Comparison of ENCODE assay signal across 29 cellular contexts in genomic region chrX:79156818-79157217, GRCh38. TPM values are rescaled to one million over a fixed set of nuclear protein-coding genes. Genes with fewer than 3 reads are reported as not detected.
DNase-seq lines count a peak whose midpoint lies in the region; ATAC-seq and TF ChIP-seq lines count a peak whose summit lies in the region.
"Had no signal": no experiment of that assay in that cellular context is flagged by ENCODE, and none has a peak within 500 bp of the region (broad histone marks: within the 10 kb centered on the region; RNA-seq: fewer than 3 reads in every experiment).

No MANE protein-coding gene starts in this region.

- H3K27ac ChIP-seq in OCI-LY7 (ENCODE audit: low read depth, low read length, poor library complexity, severe bottlenecking): no peak overlapping the region
- no peak overlapping the region for H3K27ac ChIP-seq in hepatocyte
- H3K27ac ChIP-seq: dorsolateral prefrontal cortex, epithelial cell of prostate, heart left ventricle, parathyroid adenoma, SJSA1, thoracic aorta, vagina, VCaP had no signal

- H3K9me3 Mint-ChIP-seq in activated T-cell treated with anti-CD3 and anti-CD28 coated beads, Interleukin-2, amount 50 U/mL, for 72 hours: no peaks in the 10 kb centered on the region
- no peaks in the 10 kb centered on the region for H3K9me3 Mint-ChIP-seq in activated naive CD8-positive, alpha-beta T cell treated with anti-CD3 and anti-CD28 coated beads, Interleukin-2, amount 10 ng/mL, durations not matched to agents 7 days and 5 days
- H3K9me3 Mint-ChIP-seq in stimulated activated effector memory CD8-positive, alpha-beta T cell treated with anti-CD3 and anti-CD28 coated beads, Interleukin-12 subunit alpha, Interleukin-12 subunit beta, amount 100 ng/mL, for 72 hours: no peaks in the 10 kb centered on the region
- H3K9me3 Mint-ChIP-seq: IgD-negative memory B cell, nephron had no signal

- H3K9me2 ChIP-seq in Loucy (replicated peaks; ENCODE audit: low read depth, low read length) (no peaks in the 10 kb centered on the region), OCI-LY7 (ENCODE audit: insufficient read depth, low read length) (no peaks in the 10 kb centered on the region), hepatocyte (replicated peaks; ENCODE audit: insufficient read depth) (no peaks in the 10 kb centered on the region)

- no peak for ATAC-seq in activated T-cell treated with anti-CD3 and anti-CD28 coated beads, Interleukin-2, amount 50 U/mL, for 72 hours (replicated peaks in 1 of 2)
- ATAC-seq in activated naive CD8-positive, alpha-beta T cell treated with anti-CD3 and anti-CD28 coated beads, Interleukin-2, amount 10 ng/mL, durations not matched to agents 7 days and 5 days (ENCODE audit: low read depth): no peak
- ATAC-seq in stimulated activated effector memory CD8-positive, alpha-beta T cell treated with anti-CD3 and anti-CD28 coated beads, Interleukin-12 subunit alpha, Interleukin-12 subunit beta, amount 100 ng/mL, for 72 hours: no peak
- no peak for ATAC-seq in HG03457 (IDR thresholded peaks at IDR 0.05; ENCODE audit: unreplicated experiment)
- ATAC-seq: heart left ventricle, left colon, sciatic nerve had no signal

- H3K9ac ChIP-seq in Loucy (ENCODE audit: low read depth, low read length, poor library complexity, severe bottlenecking): peak overlapping the region; percentile 62
- H3K9ac ChIP-seq: parathyroid adenoma had no signal

- H3K27me3 ChIP-seq in Loucy (ENCODE audit: insufficient read depth, low read length, poor library complexity, severe bottlenecking) (no peaks in the 10 kb centered on the region), hepatocyte (no peaks in the 10 kb centered on the region)
- H3K27me3 ChIP-seq: heart left ventricle, SJSA1, vagina had no signal

- H3K4me2 ChIP-seq in Loucy (ENCODE audit: low read depth, low read length, poor library complexity, severe bottlenecking) (peak overlapping the region; percentile 98), OCI-LY7 (ENCODE audit: low read length) (no peak overlapping the region), hepatocyte (no peak overlapping the region)

- peaks cover 77% of the 10 kb centered on the region for H3K4me1 Mint-ChIP-seq in activated T-cell treated with anti-CD3 and anti-CD28 coated beads, Interleukin-2, amount 50 U/mL, for 72 hours (ENCODE audit: low read depth)
- H3K4me1 Mint-ChIP-seq in activated naive CD8-positive, alpha-beta T cell treated with anti-CD3 and anti-CD28 coated beads, Interleukin-2, amount 10 ng/mL, durations not matched to agents 7 days and 5 days: peaks cover 61% of the 10 kb centered on the region
- peaks cover 61% of the 10 kb centered on the region for H3K4me1 Mint-ChIP-seq in stimulated activated effector memory CD8-positive, alpha-beta T cell treated with anti-CD3 and anti-CD28 coated beads, Interleukin-12 subunit alpha, Interleukin-12 subunit beta, amount 100 ng/mL, for 72 hours
- H3K4me1 Mint-ChIP-seq: nephron had no signal

- CTCF ChIA-PET in OCI-LY7 (lab: Charles Lee; ENCODE audit: unreplicated experiment): no interaction called here

- no peaks in the 10 kb centered on the region for H4K20me1 ChIP-seq in Loucy (ENCODE audit: insufficient read depth, low read length, poor library complexity, severe bottlenecking)
- no peaks in the 10 kb centered on the region for H4K20me1 ChIP-seq in OCI-LY7 (ENCODE audit: insufficient read depth, low read length)
- no peaks in the 10 kb centered on the region for H4K20me1 ChIP-seq in hepatocyte (ENCODE audit: insufficient read depth, poor library complexity, severe bottlenecking)

- H3K4me1 ChIP-seq in Loucy (ENCODE audit: insufficient read depth, low read length, poor library complexity, severe bottlenecking) (peaks cover 72% of the 10 kb centered on the region), OCI-LY7 (ENCODE audit: insufficient read depth, low read length, poor library complexity, severe bottlenecking) (peaks cover 19% of the 10 kb centered on the region), hepatocyte (ENCODE audit: insufficient read depth) (no peaks in the 10 kb centered on the region)
- H3K4me1 ChIP-seq: parathyroid adenoma, SJSA1, vagina had no signal

- H3K27ac Mint-ChIP-seq in activated T-cell treated with anti-CD3 and anti-CD28 coated beads, Interleukin-2, amount 50 U/mL, for 72 hours: peak overlapping the region; percentile 99
- peak overlapping the region; percentile 86 for H3K27ac Mint-ChIP-seq in activated naive CD8-positive, alpha-beta T cell treated with anti-CD3 and anti-CD28 coated beads, Interleukin-2, amount 10 ng/mL, durations not matched to agents 7 days and 5 days
- H3K27ac Mint-ChIP-seq in stimulated activated effector memory CD8-positive, alpha-beta T cell treated with anti-CD3 and anti-CD28 coated beads, Interleukin-12 subunit alpha, Interleukin-12 subunit beta, amount 100 ng/mL, for 72 hours: peak overlapping the region; percentile 89
- H3K27ac Mint-ChIP-seq: nephron had no signal

- BruUV-seq in OCI-LY7 (replicated peaks; lab: Mats Ljungman, UMichigan): no TSS peak

- intact Hi-C loops in OCI-LY7 (cut with micrococcal nuclease; ENCODE audit: unreplicated experiment): no loop called here

- H3K79me2 ChIP-seq in Loucy (ENCODE audit: insufficient read depth, low read length) (peaks cover 90% of the 10 kb centered on the region), OCI-LY7 (ENCODE audit: insufficient read depth, low read depth, low read length) (no peaks in the 10 kb centered on the region), hepatocyte (no peaks in the 10 kb centered on the region)
- H3K79me2 ChIP-seq: parathyroid adenoma had no signal

- 0 out of 2 replicates have a peak, but pooled peaks cover under 1% of the 10 kb centered on the region for H3F3A ChIP-seq in Loucy (ENCODE audit: low read depth)

- no peak for DNase-seq in activated T-cell treated with anti-CD3 and anti-CD28 coated beads, Interleukin-2, amount 50 U/mL, for 72 hours
- DNase-seq in activated T-cell treated with anti-CD3 and anti-CD28 coated beads for 4 hours (no peak), OCI-LY7 (ENCODE audit: low spot score) (no peak), hepatocyte (ENCODE audit: low spot score) (no peak)
- DNase-seq in activated naive CD8-positive, alpha-beta T cell treated with anti-CD3 and anti-CD28 coated beads, Interleukin-2, amount 10 ng/mL, durations not matched to agents 7 days and 5 days: no peak
- no peak for DNase-seq in stimulated activated effector memory CD8-positive, alpha-beta T cell treated with anti-CD3 and anti-CD28 coated beads, Interleukin-12 subunit alpha, Interleukin-12 subunit beta, amount 100 ng/mL, for 72 hours (ENCODE audit: low spot score in 2 of 2)
- DNase-seq: activated gamma-delta T cell; DMS53; dorsolateral prefrontal cortex; GDM1; heart left ventricle; left colon; mesendoderm; NCI-H510A; NK-92 treated with Interleukin-12 subunit alpha and Interleukin-12 subunit beta, amount 100 ng/mL, for 24 hours had no signal

- WGBS in hepatocyte (ENCODE audit: low lambda C conversion rate, missing lambda C conversion rate): 56% methylated on average over 4 of the region's 4 CpGs

- H3K4me3 ChIP-seq in Loucy (ENCODE audit: low read length, poor library complexity, severe bottlenecking) (no peak overlapping the region), OCI-LY7 (ENCODE audit: low read depth, low read length, poor library complexity, severe bottlenecking) (no peak overlapping the region), hepatocyte (no peak overlapping the region)
- H3K4me3 ChIP-seq: dorsolateral prefrontal cortex, heart left ventricle, SJSA1, thoracic aorta, vagina had no signal

- H2AFZ ChIP-seq in Loucy (ENCODE audit: low read length) (no peak overlapping the region), OCI-LY7 (ENCODE audit: low read length) (no peak overlapping the region), hepatocyte (no peak overlapping the region)
- H2AFZ ChIP-seq: parathyroid adenoma had no signal

- no peaks in the 10 kb centered on the region for H3K36me3 Mint-ChIP-seq in activated T-cell treated with anti-CD3 and anti-CD28 coated beads, Interleukin-2, amount 50 U/mL, for 72 hours (ENCODE audit: insufficient read depth in 2 of 2)
- H3K36me3 Mint-ChIP-seq in activated naive CD8-positive, alpha-beta T cell treated with anti-CD3 and anti-CD28 coated beads, Interleukin-2, amount 10 ng/mL, durations not matched to agents 7 days and 5 days: peaks cover 35% of the 10 kb centered on the region
- H3K36me3 Mint-ChIP-seq in stimulated activated effector memory CD8-positive, alpha-beta T cell treated with anti-CD3 and anti-CD28 coated beads, Interleukin-12 subunit alpha, Interleukin-12 subunit beta, amount 100 ng/mL, for 72 hours: peaks cover 62% of the 10 kb centered on the region

- no peak for TF ChIP-seq CTCF in Loucy (conservative IDR thresholded peaks at IDR 0.05; ENCODE audit: low read length)
- TF ChIP-seq CTCF in OCI-LY7 (conservative IDR thresholded peaks at IDR 0.05; ENCODE audit: low read length): no peak
- TF ChIP-seq CTCF in hepatocyte (IDR thresholded peaks at IDR 0.05; ENCODE audit: poor library complexity): no peak

- peaks cover 6% of the 10 kb centered on the region for H3K27me3 Mint-ChIP-seq in activated T-cell treated with anti-CD3 and anti-CD28 coated beads, Interleukin-2, amount 50 U/mL, for 72 hours (ENCODE audit: low read depth)
- H3K27me3 Mint-ChIP-seq in activated naive CD8-positive, alpha-beta T cell treated with anti-CD3 and anti-CD28 coated beads, Interleukin-2, amount 10 ng/mL, durations not matched to agents 7 days and 5 days: no peaks in the 10 kb centered on the region

- H3K4me3 Mint-ChIP-seq in activated T-cell treated with anti-CD3 and anti-CD28 coated beads, Interleukin-2, amount 50 U/mL, for 72 hours: peak overlapping the region; percentile 74 to 94
- peak overlapping the region; percentile 80 for H3K4me3 Mint-ChIP-seq in activated naive CD8-positive, alpha-beta T cell treated with anti-CD3 and anti-CD28 coated beads, Interleukin-2, amount 10 ng/mL, durations not matched to agents 7 days and 5 days
- peak overlapping the region; percentile 90 for H3K4me3 Mint-ChIP-seq in stimulated activated effector memory CD8-positive, alpha-beta T cell treated with anti-CD3 and anti-CD28 coated beads, Interleukin-12 subunit alpha, Interleukin-12 subunit beta, amount 100 ng/mL, for 72 hours
- H3K4me3 Mint-ChIP-seq: nephron had no signal

- POLR2A ChIA-PET in activated naive CD8-positive, alpha-beta T cell treated with anti-CD3 and anti-CD28 coated beads, Interleukin-2, amount 10 ng/mL, durations not matched to agents 7 days and 5 days (lab: Charles Lee): interaction anchor here (1.3 to 1.5 kb wide), 2 partner anchors 9 to 13 kb away, joined by 3 to 5 read pairs; no protein-coding TSS in a partner anchor
- POLR2A ChIA-PET in OCI-LY7 (lab: Charles Lee): interaction anchor here (0.9 to 1.8 kb wide), 2 partner anchors 9 to 13 kb away, joined by 5 read pairs; no protein-coding TSS in a partner anchor

- H3K9me3 ChIP-seq in Loucy (ENCODE audit: insufficient read depth, low read depth, low read length): no peaks in the 10 kb centered on the region
- no peaks in the 10 kb centered on the region for H3K9me3 ChIP-seq in OCI-LY7 (ENCODE audit: low read length)
- H3K9me3 ChIP-seq in hepatocyte (ENCODE audit: low read depth): no peaks in the 10 kb centered on the region
- H3K9me3 ChIP-seq: heart left ventricle, SJSA1, thoracic aorta, vagina had no signal

- 0 out of 2 replicates have a peak, but pooled peaks cover 5% of the 10 kb centered on the region for H3K36me3 ChIP-seq in Loucy (ENCODE audit: insufficient read depth, low read length)
- H3K36me3 ChIP-seq in OCI-LY7 (ENCODE audit: insufficient read depth, low read length): no peaks in the 10 kb centered on the region
- H3K36me3 ChIP-seq in hepatocyte (replicated peaks; ENCODE audit: insufficient read depth, low read depth): no peaks in the 10 kb centered on the region
- H3K36me3 ChIP-seq: heart left ventricle, SJSA1, thoracic aorta, vagina had no signal

RNA-seq across cellular contexts. Expression of gene GPR174, which starts 12.3 kb away (rescaled TPM):
- 10 to 100 TPM; 19.1 to 20.0 TPM for total RNA-seq in activated T-cell treated with anti-CD3 and anti-CD28 coated beads, Interleukin-2, amount 50 U/mL, for 72 hours
- 10 to 100 TPM; 56.1 to 59.4 TPM for total RNA-seq in activated naive CD8-positive, alpha-beta T cell treated with anti-CD3 and anti-CD28 coated beads, Interleukin-2, amount 10 ng/mL, durations not matched to agents 7 days and 5 days
- 2.9 and 4.4 TPM in 2 replicates for total RNA-seq in OCI-LY7 (2014; rRNA removed; shearing (Covaris generic))
- total RNA-seq in OCI-LY7 (2022) (3.7 and 4.3 TPM in 2 replicates), hepatocyte (not detected in 2 replicates)
- not detected in 2 replicates for polyA plus RNA-seq in hepatocyte
- total RNA-seq: astrocyte, MCF 10A, SJSA1 had no signal
- polyA plus RNA-seq: AG04450 had no signal
